Comparison of ENCODE assay signal across 13 cellular contexts in the genomic region with DNA sequence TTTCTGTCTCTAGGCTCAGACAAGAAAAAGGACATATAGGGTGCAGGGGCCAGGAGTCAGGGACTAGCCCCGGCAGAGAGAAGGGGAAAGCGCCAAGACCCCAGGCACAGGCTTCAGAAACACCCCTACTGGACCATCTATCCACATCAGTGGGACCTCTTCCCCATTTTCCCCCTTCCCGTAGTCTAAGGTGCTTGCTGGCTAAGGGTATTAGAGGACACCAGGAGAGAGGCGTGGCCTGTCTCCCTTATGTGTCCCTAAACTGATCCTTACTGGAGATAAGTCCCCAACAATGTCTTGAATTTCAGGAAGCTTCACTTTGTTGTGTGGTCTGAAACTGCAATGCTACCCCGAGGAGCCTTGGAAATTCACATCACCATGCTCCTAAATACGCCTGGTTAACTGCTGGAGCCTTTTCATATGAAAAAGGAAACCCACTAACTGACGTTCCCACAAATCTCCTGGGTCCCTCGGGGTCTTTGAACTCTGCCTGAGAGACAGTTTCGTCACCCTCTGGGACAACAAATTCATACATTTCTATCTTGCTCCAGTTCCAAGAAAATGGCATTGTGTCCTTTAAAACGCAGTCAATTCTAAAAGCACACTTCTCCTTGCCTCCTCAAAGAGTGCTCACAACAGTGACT.
A peak's percentile ranks its signal among the peaks of the same experiment; 100 is the strongest.
DNase-seq lines count a peak whose midpoint lies in the region; ATAC-seq and TF ChIP-seq lines count a peak whose summit lies in the region.
"Had no signal": no experiment of that assay in that cellular context is flagged by ENCODE, and none has a peak within 500 bp of the region (broad histone marks: within the 10 kb centered on the region; RNA-seq: fewer than 3 reads in every experiment).

No MANE protein-coding gene starts in this region.

- H3K27me3 ChIP-seq in ACC112 (ENCODE audit: insufficient read depth, low read length) (no peaks in the 10 kb centered on the region), PC-9 (ENCODE audit: insufficient read depth, low read depth) (no peaks in the 10 kb centered on the region), esophagus muscularis mucosa (no peaks in the 10 kb centered on the region), prostate gland (replicated peaks; ENCODE audit: insufficient read depth) (no peaks in the 10 kb centered on the region)
- H3K27me3 ChIP-seq: right lobe of liver, SJSA1, stomach had no signal

- POLR2A ChIA-PET in PC-9 (lab: Charles Lee; ENCODE audit: unreplicated experiment) = interaction anchor here (0.6 kb wide), 3 partner anchors 329 to 1103 kb away, joined by 3 to 17 read pairs (median 4); no protein-coding TSS in a partner anchor

- no peaks in the 10 kb centered on the region for H3K9me3 ChIP-seq in PC-9 (ENCODE audit: insufficient read depth, low read depth)
- no peaks in the 10 kb centered on the region for H3K9me3 ChIP-seq in esophagus muscularis mucosa
- H3K9me3 ChIP-seq in prostate gland = no peaks in the 10 kb centered on the region
- H3K9me3 ChIP-seq: right lobe of liver, SJSA1, stomach had no signal

- TF ChIP-seq EP300 in esophagus muscularis mucosa (IDR thresholded peaks at IDR 0.05) = no peak

- TF ChIP-seq CTCF in PC-9 (conservative IDR thresholded peaks at IDR 0.05) = peak; percentile 34; the same call in 1 of the 2 replicates
- TF ChIP-seq CTCF in esophagus muscularis mucosa (IDR thresholded peaks at IDR 0.05) = no peak
- TF ChIP-seq CTCF in prostate gland (IDR thresholded peaks at IDR 0.05) = no peak

- H3K4me3 ChIP-seq in ACC112 (ENCODE audit: low read depth, low read length) = peak overlapping the region; percentile 58
- no peak overlapping the region for H3K4me3 ChIP-seq in PC-9
- peak overlapping the region in 1 of 4 donors; percentile 2 for H3K4me3 ChIP-seq in esophagus muscularis mucosa
- no peak overlapping the region for H3K4me3 ChIP-seq in prostate gland
- H3K4me3 ChIP-seq: right lobe of liver, SJSA1, stomach had no signal

- H3K36me3 ChIP-seq in ACC112 (ENCODE audit: insufficient read depth, low read length) (no peaks in the 10 kb centered on the region), PC-9 (ENCODE audit: low read depth) (no peaks in the 10 kb centered on the region), esophagus muscularis mucosa (no peaks in the 10 kb centered on the region), prostate gland (no peaks in the 10 kb centered on the region)
- H3K36me3 ChIP-seq: right lobe of liver, SJSA1, stomach had no signal

- peaks cover 27% of the 10 kb centered on the region for H3F3A ChIP-seq in PC-9 (ENCODE audit: insufficient read depth, low read depth)

- CTCF ChIA-PET in PC-9 (lab: Charles Lee) = no interaction called here

- H3K4me2 ChIP-seq in PC-9 = peak overlapping the region; percentile 65

- no peak overlapping the region for H3K27ac ChIP-seq in ACC112 (ENCODE audit: low read depth, low read length)
- peak overlapping the region; percentile 8; the same call in 1 of the 2 replicates for H3K27ac ChIP-seq in PC-9
- peak overlapping the region; percentile 70 to 85 (median 82) for H3K27ac ChIP-seq in esophagus muscularis mucosa (replicated peaks in 1 of 4)
- H3K27ac ChIP-seq in prostate gland = peak overlapping the region; percentile 30 to 51
- H3K27ac ChIP-seq: right lobe of liver, SJSA1 had no signal

- no peaks in the 10 kb centered on the region for H3K9me2 ChIP-seq in PC-9 (ENCODE audit: insufficient read depth)

- H2AFZ ChIP-seq in ACC112 (ENCODE audit: low read length, unreplicated experiment) (peak overlapping the region; percentile 87), PC-9 (no peak overlapping the region)

- ATAC-seq in stimulated activated naive CD8-positive, alpha-beta T cell treated with anti-CD3 and anti-CD28 coated beads, Interleukin-15, Interleukin-2, amounts not matched to agents 100 U/mL and 50 U/mL, for 24 hours = no peak
- no peak for ATAC-seq in HG02885 (IDR thresholded peaks at IDR 0.05; ENCODE audit: poor library complexity, unreplicated experiment)

- intact Hi-C loops in PC-9 (cut with micrococcal nuclease; ENCODE audit: unreplicated experiment) = loop anchor here (1.0 to 5.0 kb wide), 9 partner anchors 28 to 1194 kb away; a partner anchor contains a TSS
- intact Hi-C loops in esophagus muscularis mucosa (cut with DNase I) = loop anchor here (5.0 to 10.0 kb wide), 5 partner anchors 234 to 1192 kb away; a partner anchor contains a TSS
- intact Hi-C loops in prostate gland (cut with DNase I) = loop anchor here (2.0 to 10.0 kb wide), 5 partner anchors 174 to 1147 kb away; no protein-coding TSS in a partner anchor

- H3K4me1 ChIP-seq in ACC112 (ENCODE audit: control insufficient read depth, insufficient read depth, low read length, unreplicated experiment) (peaks cover 30% of the 10 kb centered on the region), PC-9 (replicated peaks; ENCODE audit: insufficient read depth) (peaks cover 31% of the 10 kb centered on the region), esophagus muscularis mucosa (peaks cover 30 to 46% (median 41%) of the 10 kb centered on the region in 4 donors), prostate gland (replicated peaks) (no peaks in the 10 kb centered on the region)

- H3K79me2 ChIP-seq in ACC112 (ENCODE audit: control insufficient read depth, insufficient read depth, low read length, unreplicated experiment) (no peaks in the 10 kb centered on the region), PC-9 (ENCODE audit: low read depth) (no peaks in the 10 kb centered on the region)

- H4K20me1 ChIP-seq in PC-9 (ENCODE audit: insufficient read depth) = no peaks in the 10 kb centered on the region

- peak in 1 of 2 experiments; percentile 73 for DNase-seq in PC-9
- no peak for DNase-seq in esophagus muscularis mucosa (ENCODE audit: extremely low spot score)
- no peak for DNase-seq in prostate gland (ENCODE audit: low spot score)
- DNase-seq in stimulated activated naive CD8-positive, alpha-beta T cell treated with anti-CD3 and anti-CD28 coated beads, Interleukin-15, Interleukin-2, amounts not matched to agents 100 U/mL and 50 U/mL, for 24 hours = no peak
- DNase-seq in NCI-H146 (lab: John Stamatoyannopoulos, UW) = no peak
- no peak for DNase-seq in effector CD8-positive, alpha-beta T cell (lab: John Stamatoyannopoulos, UW)
- DNase-seq: activated CD8-positive, alpha-beta memory T cell treated with anti-CD3 and anti-CD28 coated beads for 24 hours; naive thymus-derived CD4-positive, alpha-beta T cell had no signal

- 64% methylated on average over 10 of the region's 10 CpGs for WGBS in esophagus muscularis mucosa
- WGBS in prostate gland = 53% methylated on average over 10 of the region's 10 CpGs

- TF ChIP-seq POLR2A in esophagus muscularis mucosa (IDR thresholded peaks at IDR 0.05; ENCODE audit: low read depth) = no peak
- no peak for TF ChIP-seq POLR2A in prostate gland (IDR thresholded peaks at IDR 0.05)

- no TSS peak for BruUV-seq in PC-9 (replicated peaks; lab: Mats Ljungman, UMichigan)
